In the genomic region with DNA sequence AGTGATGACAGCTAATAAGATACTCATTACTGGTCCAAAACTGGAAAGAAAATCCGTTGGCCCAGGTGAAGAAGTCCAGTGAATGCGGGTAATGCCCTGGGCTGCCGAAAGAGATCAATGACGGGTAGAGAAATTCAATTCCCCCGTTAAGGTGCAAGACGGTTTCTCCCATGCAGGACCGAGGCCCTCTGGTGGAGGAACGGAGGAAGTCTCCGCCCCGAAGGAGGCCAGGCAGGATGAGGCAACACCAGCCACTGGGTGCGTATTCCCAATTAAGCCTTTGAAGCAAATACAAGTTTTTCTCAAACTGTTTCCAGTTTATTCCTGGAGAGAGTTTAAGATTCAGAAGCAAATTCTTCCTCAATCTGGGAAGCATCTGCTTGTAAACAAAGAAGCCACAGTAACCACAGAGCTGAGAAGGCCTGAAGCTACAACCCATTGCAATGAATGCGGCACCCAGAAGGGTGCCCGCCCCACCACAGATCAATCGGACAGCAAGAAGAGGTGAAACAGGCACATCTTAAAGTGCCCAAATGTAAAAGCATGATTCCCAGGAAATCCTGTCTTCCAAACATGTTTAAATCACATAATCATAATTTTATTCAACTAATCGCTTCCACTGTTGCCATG, we compare ENCODE assay signal across 7 cellular contexts.
A peak's percentile ranks its signal among the peaks of the same experiment; 100 is the strongest.
DNase-seq lines count a peak whose midpoint lies in the region; ATAC-seq and TF ChIP-seq lines count a peak whose summit lies in the region.

No MANE protein-coding gene starts in this region.

- in situ Hi-C loops in GM13977 (cut with MboI; ENCODE audit: low pct_unique_long_range_greater_than_20kb, low sequenced_read_pairs, unreplicated experiment) = no loop called here

- ATAC-seq in HG03060 (IDR thresholded peaks at IDR 0.05; ENCODE audit: low read depth, unreplicated experiment) = peak; percentile 55
- ATAC-seq in activated CD4-positive, CD25-positive, alpha-beta regulatory T cell treated with anti-CD3 and anti-CD28 coated beads, Interleukin-2, amount 50 U/mL, for 24 hours = peak; percentile 85 to 90

- peak; percentile 90 for TF ChIP-seq CTCF in GM13977 (IDR thresholded peaks at IDR 0.05; ENCODE audit: extremely low read depth, insufficient read depth, missing control alignments)

- DNase-seq in GM13977 (ENCODE audit: low spot score) = peak; percentile 71
- peak; percentile 88 for DNase-seq in NCI-H345 (lab: John Stamatoyannopoulos, UW)
- DNase-seq in cerebellar cortex (ENCODE audit: low spot score) = peak; percentile 89
- DNase-seq in stimulated activated CD4-positive, alpha-beta T cell treated with anti-CD3 and anti-CD28 coated beads, Interleukin-2, amount 100 ng/mL, for 24 hours = peak; percentile 78 to 82

- peak overlapping the region; percentile 87 for H3K27ac ChIP-seq in layer of hippocampus (ENCODE audit: low read depth, low read length)

- no peaks in the 10 kb centered on the region for H3K27me3 ChIP-seq in layer of hippocampus (ENCODE audit: control insufficient read depth, insufficient read depth, low read length)

Comparison
In these comparisons a context has a peak if more than half of its experiments do, and no peak if none do; other contexts are left out.
1. Peak in every context shown above with its lines: DNase-seq, ATAC-seq and H3K27ac ChIP-seq.